In the genomic region with DNA sequence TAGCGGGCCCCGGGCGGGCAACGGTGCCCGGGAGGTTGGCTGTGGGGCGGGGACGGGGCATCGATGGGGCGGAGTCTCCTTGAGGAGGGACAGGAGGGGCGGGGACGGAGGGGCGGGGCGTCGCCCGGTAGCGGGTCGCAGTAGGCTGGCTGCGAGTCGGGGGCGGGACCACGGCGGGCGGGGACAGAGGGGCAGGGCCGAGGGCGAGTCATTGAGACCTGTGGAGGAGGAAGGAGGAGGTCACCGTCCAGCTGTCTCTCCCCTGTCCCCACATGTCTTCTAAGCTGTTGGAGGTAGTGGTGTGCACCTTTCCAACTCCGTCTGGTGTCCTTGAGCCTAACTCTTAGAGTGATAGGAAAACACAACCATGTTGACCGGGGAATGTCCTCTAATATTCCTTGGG, we compare ENCODE assay signal across 1 cellular context.
A peak's percentile ranks its signal among the peaks of the same experiment; 100 is the strongest.
TF ChIP-seq lines count a peak whose summit lies in the region.

A gene (minus strand): TSS at position 54 of the 403 bp plus-strand sequence. CDS start 284 bp downstream, outside the sequence.

TF ChIP-seq in GM12878, 131 proteins besides CTCF, POLR2A, EP300 and RAD21 (continued from another document and continues in another):
- TF ChIP-seq, protein P1, sequence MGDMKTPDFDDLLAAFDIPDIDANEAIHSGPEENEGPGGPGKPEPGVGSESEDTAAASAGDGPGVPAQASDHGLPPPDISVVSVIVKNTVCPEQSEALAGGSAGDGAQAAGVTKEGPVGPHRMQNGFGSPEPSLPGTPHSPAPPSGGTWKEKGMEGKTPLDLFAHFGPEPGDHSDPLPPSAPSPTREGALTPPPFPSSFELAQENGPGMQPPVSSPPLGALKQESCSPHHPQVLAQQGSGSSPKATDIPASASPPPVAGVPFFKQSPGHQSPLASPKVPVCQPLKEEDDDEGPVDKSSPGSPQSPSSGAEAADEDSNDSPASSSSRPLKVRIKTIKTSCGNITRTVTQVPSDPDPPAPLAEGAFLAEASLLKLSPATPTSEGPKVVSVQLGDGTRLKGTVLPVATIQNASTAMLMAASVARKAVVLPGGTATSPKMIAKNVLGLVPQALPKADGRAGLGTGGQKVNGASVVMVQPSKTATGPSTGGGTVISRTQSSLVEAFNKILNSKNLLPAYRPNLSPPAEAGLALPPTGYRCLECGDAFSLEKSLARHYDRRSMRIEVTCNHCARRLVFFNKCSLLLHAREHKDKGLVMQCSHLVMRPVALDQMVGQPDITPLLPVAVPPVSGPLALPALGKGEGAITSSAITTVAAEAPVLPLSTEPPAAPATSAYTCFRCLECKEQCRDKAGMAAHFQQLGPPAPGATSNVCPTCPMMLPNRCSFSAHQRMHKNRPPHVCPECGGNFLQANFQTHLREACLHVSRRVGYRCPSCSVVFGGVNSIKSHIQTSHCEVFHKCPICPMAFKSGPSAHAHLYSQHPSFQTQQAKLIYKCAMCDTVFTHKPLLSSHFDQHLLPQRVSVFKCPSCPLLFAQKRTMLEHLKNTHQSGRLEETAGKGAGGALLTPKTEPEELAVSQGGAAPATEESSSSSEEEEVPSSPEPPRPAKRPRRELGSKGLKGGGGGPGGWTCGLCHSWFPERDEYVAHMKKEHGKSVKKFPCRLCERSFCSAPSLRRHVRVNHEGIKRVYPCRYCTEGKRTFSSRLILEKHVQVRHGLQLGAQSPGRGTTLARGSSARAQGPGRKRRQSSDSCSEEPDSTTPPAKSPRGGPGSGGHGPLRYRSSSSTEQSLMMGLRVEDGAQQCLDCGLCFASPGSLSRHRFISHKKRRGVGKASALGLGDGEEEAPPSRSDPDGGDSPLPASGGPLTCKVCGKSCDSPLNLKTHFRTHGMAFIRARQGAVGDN (IDR thresholded peaks at IDR 0.05) = no peak
- 0 out of 2 replicates have a peak, but pooled peaks have one; percentile 24 for TF ChIP-seq TCF3 (IDR thresholded peaks at IDR 0.05; ENCODE audit: borderline replicate concordance, insufficient read depth, low read depth, low read length)
- TF ChIP-seq POLR2AphosphoS5 (IDR thresholded peaks at IDR 0.05; ENCODE audit: low read length) = peak; percentile 97
- no peak for TF ChIP-seq NR2C2 (IDR thresholded peaks at IDR 0.05; ENCODE audit: borderline replicate concordance, control insufficient read depth, insufficient read length, low read depth)
- TF ChIP-seq, protein P2, sequence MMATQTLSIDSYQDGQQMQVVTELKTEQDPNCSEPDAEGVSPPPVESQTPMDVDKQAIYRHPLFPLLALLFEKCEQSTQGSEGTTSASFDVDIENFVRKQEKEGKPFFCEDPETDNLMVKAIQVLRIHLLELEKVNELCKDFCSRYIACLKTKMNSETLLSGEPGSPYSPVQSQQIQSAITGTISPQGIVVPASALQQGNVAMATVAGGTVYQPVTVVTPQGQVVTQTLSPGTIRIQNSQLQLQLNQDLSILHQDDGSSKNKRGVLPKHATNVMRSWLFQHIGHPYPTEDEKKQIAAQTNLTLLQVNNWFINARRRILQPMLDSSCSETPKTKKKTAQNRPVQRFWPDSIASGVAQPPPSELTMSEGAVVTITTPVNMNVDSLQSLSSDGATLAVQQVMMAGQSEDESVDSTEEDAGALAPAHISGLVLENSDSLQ (IDR thresholded peaks at IDR 0.05) = peak; percentile 77
- TF ChIP-seq TCF12 (IDR thresholded peaks at IDR 0.05; ENCODE audit: low read depth, low read length) = peak; percentile 40; the same call in 1 of the 2 replicates
- peak; percentile 43 for TF ChIP-seq SMAD1 (IDR thresholded peaks at IDR 0.05; ENCODE audit: low read depth, partially characterized antibody)
- TF ChIP-seq STAT3 (IDR thresholded peaks at IDR 0.05; ENCODE audit: low read depth, low read length) = no peak
- TF ChIP-seq POU2F2 (IDR thresholded peaks at IDR 0.05; ENCODE audit: borderline replicate concordance, low read depth, low read length) = peak; percentile 63; the same call in 1 of the 3 replicates
- TF ChIP-seq SMAD5 (IDR thresholded peaks at IDR 0.05; ENCODE audit: low read depth) = peak; percentile 67; the same call in 1 of the 2 replicates
- TF ChIP-seq, protein P3, sequence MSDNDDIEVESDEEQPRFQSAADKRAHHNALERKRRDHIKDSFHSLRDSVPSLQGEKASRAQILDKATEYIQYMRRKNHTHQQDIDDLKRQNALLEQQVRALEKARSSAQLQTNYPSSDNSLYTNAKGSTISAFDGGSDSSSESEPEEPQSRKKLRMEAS (IDR thresholded peaks at IDR 0.05; ENCODE audit: low read depth, low read length) = 0 out of 2 replicates have a peak, but pooled peaks have one; percentile 16
- peak; percentile 4; the same call in 1 of the 2 replicates for TF ChIP-seq RUNX3 (IDR thresholded peaks at IDR 0.05; ENCODE audit: low read length)
- TF ChIP-seq POLR2AphosphoS2 (IDR thresholded peaks at IDR 0.05; ENCODE audit: low read depth, low read length) = peak; percentile 88
- TF ChIP-seq TCF7 (IDR thresholded peaks at IDR 0.05; ENCODE audit: borderline replicate concordance) = no peak
- TF ChIP-seq, protein P4, sequence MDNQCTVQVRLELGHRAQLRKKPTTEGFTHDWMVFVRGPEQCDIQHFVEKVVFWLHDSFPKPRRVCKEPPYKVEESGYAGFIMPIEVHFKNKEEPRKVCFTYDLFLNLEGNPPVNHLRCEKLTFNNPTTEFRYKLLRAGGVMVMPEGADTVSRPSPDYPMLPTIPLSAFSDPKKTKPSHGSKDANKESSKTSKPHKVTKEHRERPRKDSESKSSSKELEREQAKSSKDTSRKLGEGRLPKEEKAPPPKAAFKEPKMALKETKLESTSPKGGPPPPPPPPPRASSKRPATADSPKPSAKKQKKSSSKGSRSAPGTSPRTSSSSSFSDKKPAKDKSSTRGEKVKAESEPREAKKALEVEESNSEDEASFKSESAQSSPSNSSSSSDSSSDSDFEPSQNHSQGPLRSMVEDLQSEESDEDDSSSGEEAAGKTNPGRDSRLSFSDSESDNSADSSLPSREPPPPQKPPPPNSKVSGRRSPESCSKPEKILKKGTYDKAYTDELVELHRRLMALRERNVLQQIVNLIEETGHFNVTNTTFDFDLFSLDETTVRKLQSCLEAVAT (IDR thresholded peaks at IDR 0.05) = peak; percentile 63; the same call in 1 of the 2 replicates
- TF ChIP-seq, protein P5, sequence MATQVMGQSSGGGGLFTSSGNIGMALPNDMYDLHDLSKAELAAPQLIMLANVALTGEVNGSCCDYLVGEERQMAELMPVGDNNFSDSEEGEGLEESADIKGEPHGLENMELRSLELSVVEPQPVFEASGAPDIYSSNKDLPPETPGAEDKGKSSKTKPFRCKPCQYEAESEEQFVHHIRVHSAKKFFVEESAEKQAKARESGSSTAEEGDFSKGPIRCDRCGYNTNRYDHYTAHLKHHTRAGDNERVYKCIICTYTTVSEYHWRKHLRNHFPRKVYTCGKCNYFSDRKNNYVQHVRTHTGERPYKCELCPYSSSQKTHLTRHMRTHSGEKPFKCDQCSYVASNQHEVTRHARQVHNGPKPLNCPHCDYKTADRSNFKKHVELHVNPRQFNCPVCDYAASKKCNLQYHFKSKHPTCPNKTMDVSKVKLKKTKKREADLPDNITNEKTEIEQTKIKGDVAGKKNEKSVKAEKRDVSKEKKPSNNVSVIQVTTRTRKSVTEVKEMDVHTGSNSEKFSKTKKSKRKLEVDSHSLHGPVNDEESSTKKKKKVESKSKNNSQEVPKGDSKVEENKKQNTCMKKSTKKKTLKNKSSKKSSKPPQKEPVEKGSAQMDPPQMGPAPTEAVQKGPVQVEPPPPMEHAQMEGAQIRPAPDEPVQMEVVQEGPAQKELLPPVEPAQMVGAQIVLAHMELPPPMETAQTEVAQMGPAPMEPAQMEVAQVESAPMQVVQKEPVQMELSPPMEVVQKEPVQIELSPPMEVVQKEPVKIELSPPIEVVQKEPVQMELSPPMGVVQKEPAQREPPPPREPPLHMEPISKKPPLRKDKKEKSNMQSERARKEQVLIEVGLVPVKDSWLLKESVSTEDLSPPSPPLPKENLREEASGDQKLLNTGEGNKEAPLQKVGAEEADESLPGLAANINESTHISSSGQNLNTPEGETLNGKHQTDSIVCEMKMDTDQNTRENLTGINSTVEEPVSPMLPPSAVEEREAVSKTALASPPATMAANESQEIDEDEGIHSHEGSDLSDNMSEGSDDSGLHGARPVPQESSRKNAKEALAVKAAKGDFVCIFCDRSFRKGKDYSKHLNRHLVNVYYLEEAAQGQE (IDR thresholded peaks at IDR 0.05; ENCODE audit: low read depth, low read length) = no peak
- TF ChIP-seq SUZ12 (IDR thresholded peaks at IDR 0.05; ENCODE audit: unreplicated experiment) = no peak
- TF ChIP-seq HDGF (IDR thresholded peaks at IDR 0.05) = peak; percentile 71; the same call in 1 of the 2 replicates
- TF ChIP-seq FOXK2 (IDR thresholded peaks at IDR 0.05) = no peak
- no peak for TF ChIP-seq ETV6 (conservative IDR thresholded peaks at IDR 0.05 in 1 of 2, IDR thresholded peaks at IDR 0.05 in 1 of 2; ENCODE audit: borderline replicate concordance in 1 of 2, low read depth in 1 of 2)
- no peak for TF ChIP-seq RFX5 (IDR thresholded peaks at IDR 0.05; ENCODE audit: low read depth, low read length)
- TF ChIP-seq, protein P6, sequence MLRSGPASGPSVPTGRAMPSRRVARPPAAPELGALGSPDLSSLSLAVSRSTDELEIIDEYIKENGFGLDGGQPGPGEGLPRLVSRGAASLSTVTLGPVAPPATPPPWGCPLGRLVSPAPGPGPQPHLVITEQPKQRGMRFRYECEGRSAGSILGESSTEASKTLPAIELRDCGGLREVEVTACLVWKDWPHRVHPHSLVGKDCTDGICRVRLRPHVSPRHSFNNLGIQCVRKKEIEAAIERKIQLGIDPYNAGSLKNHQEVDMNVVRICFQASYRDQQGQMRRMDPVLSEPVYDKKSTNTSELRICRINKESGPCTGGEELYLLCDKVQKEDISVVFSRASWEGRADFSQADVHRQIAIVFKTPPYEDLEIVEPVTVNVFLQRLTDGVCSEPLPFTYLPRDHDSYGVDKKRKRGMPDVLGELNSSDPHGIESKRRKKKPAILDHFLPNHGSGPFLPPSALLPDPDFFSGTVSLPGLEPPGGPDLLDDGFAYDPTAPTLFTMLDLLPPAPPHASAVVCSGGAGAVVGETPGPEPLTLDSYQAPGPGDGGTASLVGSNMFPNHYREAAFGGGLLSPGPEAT (IDR thresholded peaks at IDR 0.05; ENCODE audit: low read depth) = peak; percentile 71; the same call in 1 of the 2 replicates
- TF ChIP-seq CBX5 (IDR thresholded peaks at IDR 0.05; ENCODE audit: low read depth) = no peak
- TF ChIP-seq CEBPB (IDR thresholded peaks at IDR 0.05; ENCODE audit: borderline replicate concordance in 1 of 2, low read depth in 2 of 2, low read length in 2 of 2) = no peak
- TF ChIP-seq SIN3A (IDR thresholded peaks at IDR 0.05; ENCODE audit: low read depth, low read length) = no peak
- TF ChIP-seq SP1 (IDR thresholded peaks at IDR 0.05; ENCODE audit: low read depth, low read length) = no peak
- TF ChIP-seq CREM (IDR thresholded peaks at IDR 0.05; ENCODE audit: low read depth) = no peak
- no peak for TF ChIP-seq MTA2 (IDR thresholded peaks at IDR 0.05; ENCODE audit: low read depth)
- TF ChIP-seq, protein P7, sequence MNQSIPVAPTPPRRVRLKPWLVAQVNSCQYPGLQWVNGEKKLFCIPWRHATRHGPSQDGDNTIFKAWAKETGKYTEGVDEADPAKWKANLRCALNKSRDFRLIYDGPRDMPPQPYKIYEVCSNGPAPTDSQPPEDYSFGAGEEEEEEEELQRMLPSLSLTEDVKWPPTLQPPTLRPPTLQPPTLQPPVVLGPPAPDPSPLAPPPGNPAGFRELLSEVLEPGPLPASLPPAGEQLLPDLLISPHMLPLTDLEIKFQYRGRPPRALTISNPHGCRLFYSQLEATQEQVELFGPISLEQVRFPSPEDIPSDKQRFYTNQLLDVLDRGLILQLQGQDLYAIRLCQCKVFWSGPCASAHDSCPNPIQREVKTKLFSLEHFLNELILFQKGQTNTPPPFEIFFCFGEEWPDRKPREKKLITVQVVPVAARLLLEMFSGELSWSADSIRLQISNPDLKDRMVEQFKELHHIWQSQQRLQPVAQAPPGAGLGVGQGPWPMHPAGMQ (IDR thresholded peaks at IDR 0.05; ENCODE audit: borderline replicate concordance) = no peak
- TF ChIP-seq NRF1 (conservative IDR thresholded peaks at IDR 0.05; ENCODE audit: low read depth, low read length) = no peak
- TF ChIP-seq CREB1 (IDR thresholded peaks at IDR 0.05; ENCODE audit: low read depth) = peak; percentile 19; the same call in 1 of the 2 replicates
- TF ChIP-seq HDAC6 (IDR thresholded peaks at IDR 0.05; ENCODE audit: unreplicated experiment) = no peak
- TF ChIP-seq RAD51 (IDR thresholded peaks at IDR 0.05) = no peak
- TF ChIP-seq DPF2 (IDR thresholded peaks at IDR 0.05) = no peak
- no peak for TF ChIP-seq YBX1 (IDR thresholded peaks at IDR 0.05)
- TF ChIP-seq NBN (IDR thresholded peaks at IDR 0.05) = peak; percentile 82; the same call in 1 of the 2 replicates
- no peak for TF ChIP-seq NR2C1 (IDR thresholded peaks at IDR 0.05)
- TF ChIP-seq, protein P8, sequence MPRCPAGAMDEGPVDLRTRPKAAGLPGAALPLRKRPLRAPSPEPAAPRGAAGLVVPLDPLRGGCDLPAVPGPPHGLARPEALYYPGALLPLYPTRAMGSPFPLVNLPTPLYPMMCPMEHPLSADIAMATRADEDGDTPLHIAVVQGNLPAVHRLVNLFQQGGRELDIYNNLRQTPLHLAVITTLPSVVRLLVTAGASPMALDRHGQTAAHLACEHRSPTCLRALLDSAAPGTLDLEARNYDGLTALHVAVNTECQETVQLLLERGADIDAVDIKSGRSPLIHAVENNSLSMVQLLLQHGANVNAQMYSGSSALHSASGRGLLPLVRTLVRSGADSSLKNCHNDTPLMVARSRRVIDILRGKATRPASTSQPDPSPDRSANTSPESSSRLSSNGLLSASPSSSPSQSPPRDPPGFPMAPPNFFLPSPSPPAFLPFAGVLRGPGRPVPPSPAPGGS (IDR thresholded peaks at IDR 0.05; ENCODE audit: borderline replicate concordance, insufficient read depth, low read depth, low read length, poor library complexity, severe bottlenecking) = no peak
- TF ChIP-seq STAT1 (conservative IDR thresholded peaks at IDR 0.05) = no peak
- TF ChIP-seq TAF1 (IDR thresholded peaks at IDR 0.05; ENCODE audit: borderline replicate concordance, low read depth, low read length) = peak; percentile 78
- TF ChIP-seq ZNF274 (IDR thresholded peaks at IDR 0.05; ENCODE audit: insufficient read depth, insufficient read length) = no peak
- no peak for TF ChIP-seq ZNF24 (IDR thresholded peaks at IDR 0.05)
- TF ChIP-seq, protein P9, sequence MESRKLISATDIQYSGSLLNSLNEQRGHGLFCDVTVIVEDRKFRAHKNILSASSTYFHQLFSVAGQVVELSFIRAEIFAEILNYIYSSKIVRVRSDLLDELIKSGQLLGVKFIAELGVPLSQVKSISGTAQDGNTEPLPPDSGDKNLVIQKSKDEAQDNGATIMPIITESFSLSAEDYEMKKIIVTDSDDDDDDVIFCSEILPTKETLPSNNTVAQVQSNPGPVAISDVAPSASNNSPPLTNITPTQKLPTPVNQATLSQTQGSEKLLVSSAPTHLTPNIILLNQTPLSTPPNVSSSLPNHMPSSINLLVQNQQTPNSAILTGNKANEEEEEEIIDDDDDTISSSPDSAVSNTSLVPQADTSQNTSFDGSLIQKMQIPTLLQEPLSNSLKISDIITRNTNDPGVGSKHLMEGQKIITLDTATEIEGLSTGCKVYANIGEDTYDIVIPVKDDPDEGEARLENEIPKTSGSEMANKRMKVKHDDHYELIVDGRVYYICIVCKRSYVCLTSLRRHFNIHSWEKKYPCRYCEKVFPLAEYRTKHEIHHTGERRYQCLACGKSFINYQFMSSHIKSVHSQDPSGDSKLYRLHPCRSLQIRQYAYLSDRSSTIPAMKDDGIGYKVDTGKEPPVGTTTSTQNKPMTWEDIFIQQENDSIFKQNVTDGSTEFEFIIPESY (IDR thresholded peaks at IDR 0.05) = no peak
- TF ChIP-seq SREBF1 (IDR thresholded peaks at IDR 0.05; ENCODE audit: low read length) = no peak
- TF ChIP-seq WRNIP1 (IDR thresholded peaks at IDR 0.05; ENCODE audit: borderline replicate concordance, low read depth, low read length) = no peak
